ENCODE assay signal across 8 cellular contexts in the genomic region with DNA sequence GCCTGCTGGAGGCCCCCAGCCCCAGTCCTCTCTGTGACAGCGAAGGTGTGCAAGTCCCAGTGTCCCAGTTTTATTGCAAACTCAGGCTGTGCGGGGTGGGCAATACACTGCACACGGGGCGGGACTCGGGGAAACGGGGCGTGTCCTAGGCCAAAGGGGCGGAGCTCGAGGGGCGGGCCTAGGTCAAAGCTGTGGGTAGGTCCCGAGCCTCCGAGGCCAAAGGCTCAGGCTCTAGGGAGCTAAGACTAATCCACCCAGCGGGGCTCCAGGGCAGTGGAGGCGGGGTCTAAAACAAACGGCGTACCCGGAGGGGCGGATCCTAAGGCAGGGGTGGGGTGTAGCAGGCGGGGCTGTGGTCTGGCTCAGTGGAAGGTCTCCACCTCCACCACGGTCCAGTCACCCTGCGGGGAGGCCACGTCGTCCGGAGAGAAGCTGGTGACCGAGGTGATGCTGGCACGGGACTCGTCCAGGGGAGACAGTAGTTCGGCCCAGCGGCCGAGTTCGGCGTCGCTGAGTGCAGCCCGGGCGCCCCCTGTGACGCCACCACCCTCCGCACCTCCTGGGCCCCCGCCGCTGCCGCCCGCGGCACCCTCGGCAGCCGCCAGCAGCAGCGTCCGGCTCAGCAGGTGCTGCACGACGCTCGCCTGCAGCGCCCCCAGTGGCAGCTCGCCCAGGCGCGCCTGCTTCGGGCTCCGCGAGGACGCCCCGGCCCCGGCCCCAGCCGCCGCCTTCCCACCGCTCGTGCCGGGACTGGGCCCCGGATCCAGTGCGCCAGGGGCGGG. TPM values are rescaled to one million over a fixed set of nuclear protein-coding genes. Genes with fewer than 3 reads are reported as not detected.
DNase-seq lines count a peak whose midpoint lies in the region; ATAC-seq and TF ChIP-seq lines count a peak whose summit lies in the region.

No MANE protein-coding gene starts in this region.

- peaks cover 30% of the 10 kb centered on the region for H3K27me3 Mint-ChIP-seq in activated B cell treated with CpG ODN at 0.5 μM for 24 hours

- peaks cover 17 to 79% of the 10 kb centered on the region in 2 donors for H3K27me3 ChIP-seq in left lung

- TF ChIP-seq CTCF in activated B cell treated with CpG ODN at 0.5 μM for 24 hours (IDR thresholded peaks at IDR 0.05) (peak; percentile 56), left lung (IDR thresholded peaks at IDR 0.05) (peak; percentile 77 to 95)

- H3K9me3 Mint-ChIP-seq in activated B cell treated with CpG ODN at 0.5 μM for 24 hours, result peaks cover 3% of the 10 kb centered on the region

- H3K36me3 ChIP-seq in left lung, result no peaks in the 10 kb centered on the region

- POLR2A ChIA-PET in activated B cell treated with CpG ODN at 0.5 μM for 24 hours (lab: Charles Lee), result interaction anchor here (1.0 to 2.2 kb wide), 9 partner anchors 17 to 239 kb away, joined by 3 to 15 read pairs (median 4); partner anchors contain the start of genes FCER2, MAP2K7, PET100 and SNAPC2

- H3K4me3 ChIP-seq in Jurkat, Clone E6-1 (ENCODE audit: low read length), result peak overlapping the region; percentile 51
- H3K4me3 ChIP-seq in left lung, result peak overlapping the region; percentile 32 to 41

- peak overlapping the region; percentile 81 for H3K4me3 Mint-ChIP-seq in activated B cell treated with CpG ODN at 0.5 μM for 24 hours

- intact Hi-C loops in activated B cell treated with CpG ODN at 0.5 μM for 24 hours (cut with micrococcal nuclease), result loop anchor here (1.0 to 2.0 kb wide), 7 partner anchors 16 to 190 kb away; partner anchors contain the start of genes MAP2K7, SNAPC2 and TIMM44
- intact Hi-C loops in left lung (cut with DNase I), result no loop called here

- DNase-seq in DMS53 (lab: John Stamatoyannopoulos, UW) (peak; percentile 90), activated B cell treated with CpG ODN at 0.5 μM for 24 hours (peak; percentile 83), left lung (peak; percentile 67 to 93), NCI-H524 treated with DMSO at 0.1 percent for 48 hours (lab: John Stamatoyannopoulos, UW) (no peak)
- peak; percentile 76 for DNase-seq in Jurkat, Clone E6-1 (ENCODE audit: low read depth, low spot score)
- DNase-seq in central memory CD4-positive, alpha-beta T cell, result peak; percentile 87
- DNase-seq in stimulated activated CD4-positive, alpha-beta T cell treated with anti-CD3 and anti-CD28 coated beads, Interleukin-4, amount 100 ng/mL, for 1 hour, result peak; percentile 86

- peak overlapping the region; percentile 73 for H3K27ac Mint-ChIP-seq in activated B cell treated with CpG ODN at 0.5 μM for 24 hours

- CTCF ChIA-PET in activated B cell treated with CpG ODN at 0.5 μM for 24 hours (lab: Charles Lee), result interaction anchor here (0.8 to 2.2 kb wide), 14 partner anchors 10 to 300 kb away, joined by 3 to 14 read pairs (median 5); partner anchors contain the start of genes MAP2K7, SNAPC2, STXBP2 and TIMM44

- peak overlapping the region in 1 of 2 donors; percentile 36 for H3K27ac ChIP-seq in left lung

- H3K36me3 Mint-ChIP-seq in activated B cell treated with CpG ODN at 0.5 μM for 24 hours (ENCODE audit: low read depth), result no peaks in the 10 kb centered on the region

- H3K4me1 ChIP-seq in left lung, result peaks cover 10 to 42% of the 10 kb centered on the region in 2 donors

- H3K4me1 Mint-ChIP-seq in activated B cell treated with CpG ODN at 0.5 μM for 24 hours, result peaks cover 41% of the 10 kb centered on the region

- H3K9me3 ChIP-seq in left lung, result no peaks in the 10 kb centered on the region

- ATAC-seq in GM21619 (IDR thresholded peaks at IDR 0.05; ENCODE audit: unreplicated experiment) (peak; percentile 51), activated B cell treated with CpG ODN at 0.5 μM for 24 hours (ENCODE audit: low read depth) (peak; percentile 75), left lung (peak; percentile 71)

RNA-seq across cellular contexts. Expression of gene PRR36, which starts 5.3 kb away (rescaled TPM):
- 9.4 TPM for polyA plus RNA-seq in Jurkat, Clone E6-1 (2012; ENCODE audit: insufficient read depth, insufficient read length)
- not detected in 2 replicates for total RNA-seq in activated B cell treated with CpG ODN at 0.5 μM for 24 hours
- 1 to 10 TPM; 1.2 to 4.2 TPM for total RNA-seq in left lung

RNA-seq across cellular contexts. Expression of gene LRRC8E, which starts 19.4 kb away (rescaled TPM):
- polyA plus RNA-seq in Jurkat, Clone E6-1 (2012; ENCODE audit: insufficient read depth, insufficient read length), result 0.85 TPM
- total RNA-seq in activated B cell treated with CpG ODN at 0.5 μM for 24 hours (not detected in 2 replicates), left lung (10 to 100 TPM in 1 of 2 donors, 1 to 10 TPM in 1; 5.9 to 10.5 TPM)

RNA-seq across cellular contexts. Expression of gene MAP2K7, which starts 34.8 kb away (rescaled TPM):
- 30.5 TPM for polyA plus RNA-seq in Jurkat, Clone E6-1 (2012; ENCODE audit: insufficient read depth, insufficient read length)
- total RNA-seq in activated B cell treated with CpG ODN at 0.5 μM for 24 hours (46.3 and 52.8 TPM in 2 replicates), left lung (10 to 100 TPM; 30.5 to 31.1 TPM)

RNA-seq across cellular contexts. Expression of gene EVI5L, which starts 38.8 kb away (rescaled TPM):
- 14.4 TPM for polyA plus RNA-seq in Jurkat, Clone E6-1 (2012; ENCODE audit: insufficient read depth, insufficient read length)
- 9.2 and 12.8 TPM in 2 replicates for total RNA-seq in activated B cell treated with CpG ODN at 0.5 μM for 24 hours
- 10 to 100 TPM; 14.2 to 16.9 TPM for total RNA-seq in left lung

RNA-seq across cellular contexts. Expression of gene TGFBR3L, which starts 45.8 kb away (rescaled TPM):
- polyA plus RNA-seq in Jurkat, Clone E6-1 (2012; ENCODE audit: insufficient read depth, insufficient read length), result 23.7 TPM
- total RNA-seq in activated B cell treated with CpG ODN at 0.5 μM for 24 hours (not detected in 2 replicates), left lung (under 1 TPM; 0.29 to 0.55 TPM)
